In the genomic region with DNA sequence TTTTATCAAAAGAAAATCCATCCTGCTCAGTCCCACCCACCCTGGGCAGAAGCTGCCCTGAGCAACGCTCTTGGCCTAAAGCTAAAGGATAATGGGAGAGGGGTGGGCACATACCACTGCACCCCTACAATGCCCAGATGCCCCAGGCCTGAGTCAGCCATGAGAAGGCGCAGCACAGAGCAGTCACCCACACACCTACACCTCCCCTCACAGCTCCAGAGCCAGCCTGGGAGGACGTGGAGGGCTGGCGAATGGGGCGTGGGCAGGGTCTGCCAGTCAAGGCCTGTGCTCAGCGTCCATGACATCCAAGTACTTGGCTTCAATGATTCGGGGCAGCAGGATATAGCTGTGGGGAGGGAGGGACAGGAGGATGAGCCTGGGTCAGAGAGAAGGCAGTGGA, we compare ENCODE assay signal across 14 cellular contexts.
"Had no signal": no experiment of that assay in that cellular context is flagged by ENCODE, and none has a peak within 500 bp of the region (broad histone marks: within the 10 kb centered on the region; RNA-seq: fewer than 3 reads in every experiment).

No MANE protein-coding gene starts in this region.

- H3K4me3 Mint-ChIP-seq: activated naive CD4-positive, alpha-beta T cell treated with anti-CD3 and anti-CD28 coated beads for 36 hours; activated T-helper 17 cell treated with anti-CD3 and anti-CD28 coated beads, Interleukin-2, amount 50 U/mL, for 72 hours; nephron had no signal

- H3K27ac Mint-ChIP-seq: activated naive CD4-positive, alpha-beta T cell treated with anti-CD3 and anti-CD28 coated beads for 36 hours; activated T-helper 17 cell treated with anti-CD3 and anti-CD28 coated beads, Interleukin-2, amount 50 U/mL, for 72 hours; nephron had no signal

- H3K9me3 ChIP-seq: stomach, thoracic aorta had no signal

- H3K27me3 Mint-ChIP-seq: activated T-helper 17 cell treated with anti-CD3 and anti-CD28 coated beads, Interleukin-2, amount 50 U/mL, for 72 hours had no signal

- H3K9me3 Mint-ChIP-seq: activated naive CD4-positive, alpha-beta T cell treated with anti-CD3 and anti-CD28 coated beads for 36 hours; activated T-helper 17 cell treated with anti-CD3 and anti-CD28 coated beads, Interleukin-2, amount 50 U/mL, for 72 hours; nephron had no signal

- H3K4me3 ChIP-seq: stomach, thoracic aorta had no signal

- H3K4me1 Mint-ChIP-seq: activated T-helper 17 cell treated with anti-CD3 and anti-CD28 coated beads, Interleukin-2, amount 50 U/mL, for 72 hours had no signal

- H3K27me3 ChIP-seq: stomach had no signal

- DNase-seq: activated CD4-positive, alpha-beta T cell treated with anti-CD3 and anti-CD28 coated beads, Interleukin-2, amount 50 U/mL, for 1 hour; activated CD4-positive, CD25-positive, alpha-beta regulatory T cell; activated naive CD4-positive, alpha-beta T cell treated with anti-CD3 and anti-CD28 coated beads for 36 hours; activated T-cell treated with anti-CD3 and anti-CD28 coated beads for 4 hours; cortex of kidney; effector CD8-positive, alpha-beta T cell; hippocampal formation; mesendoderm; stimulated activated CD4-positive, alpha-beta T cell treated with anti-CD3 and anti-CD28 coated beads, Interleukin-4, amount 100 ng/mL, for 1 hour; stomach; T-helper 2 cell had no signal

- H3K27ac ChIP-seq: stomach, thoracic aorta had no signal
